21 cellular contexts compared by ENCODE assay signal in the genomic region with DNA sequence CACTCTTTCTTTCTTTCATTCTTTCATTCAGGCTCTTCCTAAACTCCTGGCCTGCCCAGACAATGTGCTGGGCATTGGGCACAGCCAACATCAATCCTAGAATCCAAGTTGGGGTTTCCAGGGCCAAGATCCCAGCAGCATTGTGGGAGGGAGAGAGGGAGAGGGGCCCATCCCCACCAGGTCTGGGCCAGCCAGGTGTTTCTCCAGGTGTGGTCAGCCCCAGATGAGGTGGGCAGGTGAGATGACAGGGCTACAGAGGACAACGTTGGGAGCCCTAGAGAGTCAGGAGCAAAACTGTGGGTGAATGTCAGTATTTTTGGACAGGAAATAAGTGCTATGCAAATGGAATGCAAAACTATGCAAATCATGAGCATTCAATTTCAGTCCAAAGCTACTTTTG.
"Had no signal": no experiment of that assay in that cellular context is flagged by ENCODE, and none has a peak within 500 bp of the region (broad histone marks: within the 10 kb centered on the region; RNA-seq: fewer than 3 reads in every experiment).

No MANE protein-coding gene starts in this region.

- H3K27me3 ChIP-seq: foreskin keratinocyte had no signal

- H3K4me3 ChIP-seq: coronary artery, dorsolateral prefrontal cortex, esophagus muscularis mucosa, gastroesophageal sphincter, heart left ventricle, hepatocyte, left lung, lower lobe of right lung had no signal

- H3K27ac Mint-ChIP-seq: immature natural killer cell, mesothelial cell of epicardium had no signal

- H3K4me3 Mint-ChIP-seq: immature natural killer cell; mesothelial cell of epicardium; naive thymus-derived CD4-positive, alpha-beta T cell had no signal

- DNase-seq: dermis blood vessel endothelial cell; dorsolateral prefrontal cortex; effector CD4-positive, alpha-beta T cell; effector memory CD4-positive, alpha-beta T cell; foreskin keratinocyte; heart left ventricle; hypothalamus; immature natural killer cell; islet precursor cell; kidney; kidney glomerular epithelial cell; left lung; left ventricle myocardium superior; lower lobe of right lung; mesenchymal stem cell; naive thymus-derived CD4-positive, alpha-beta T cell had no signal

- ATAC-seq: foreskin keratinocyte; gastroesophageal sphincter; heart left ventricle; left lung; left ventricle myocardium superior; lower lobe of right lung; naive thymus-derived CD4-positive, alpha-beta T cell had no signal

- H3K36me3 ChIP-seq: esophagus muscularis mucosa, gastroesophageal sphincter, heart left ventricle, left lung, lower lobe of right lung had no signal

- H3K4me1 Mint-ChIP-seq: immature natural killer cell, mesothelial cell of epicardium had no signal

- H3K27ac ChIP-seq: coronary artery, esophagus muscularis mucosa, foreskin keratinocyte, gastroesophageal sphincter, heart left ventricle, hepatocyte, left lung, lower lobe of right lung had no signal

- H3K4me1 ChIP-seq: esophagus muscularis mucosa, foreskin keratinocyte, gastroesophageal sphincter, heart left ventricle, left lung, lower lobe of right lung had no signal

- H3K9me3 Mint-ChIP-seq: immature natural killer cell, mesothelial cell of epicardium had no signal

- H3K9me3 ChIP-seq: esophagus muscularis mucosa, gastroesophageal sphincter, heart left ventricle, left lung, lower lobe of right lung had no signal

- H3K36me3 Mint-ChIP-seq: immature natural killer cell; mesothelial cell of epicardium; naive thymus-derived CD4-positive, alpha-beta T cell had no signal
